Comparison of ENCODE assay signal across 8 cellular contexts in genomic region chr11:64251722-64251985, GRCh38. TPM values are rescaled to one million over a fixed set of nuclear protein-coding genes. Genes with fewer than 3 reads are reported as not detected.
DNase-seq lines count a peak whose midpoint lies in the region; ATAC-seq, FAIRE-seq and TF ChIP-seq lines count a peak whose summit lies in the region.
"Had no signal": no experiment of that assay in that cellular context is flagged by ENCODE, and none has a peak within 500 bp of the region (broad histone marks: within the 10 kb centered on the region; RNA-seq: fewer than 3 reads in every experiment).

No MANE protein-coding gene starts in this region.

- H3K9me3 Mint-ChIP-seq in stimulated activated effector memory CD8-positive, alpha-beta T cell treated with anti-CD3 and anti-CD28 coated beads, Interleukin-12 subunit alpha, Interleukin-12 subunit beta, amount 100 ng/mL, for 72 hours, result no peaks in the 10 kb centered on the region

- intact Hi-C loops in HCT116 (cut with micrococcal nuclease), result loop anchor here (2.0 kb wide), 1 partner anchor 53 kb away; the partner anchor contains the start of gene ESRRA

- peak overlapping the region; percentile 95 for H3K4me2 ChIP-seq in HCT116 (ENCODE audit: low read length)

- H3K9me2 ChIP-seq in HCT116 (ENCODE audit: insufficient read depth), result no peaks in the 10 kb centered on the region

- peak overlapping the region; percentile 86 for H3K27ac Mint-ChIP-seq in stimulated activated effector memory CD8-positive, alpha-beta T cell treated with anti-CD3 and anti-CD28 coated beads, Interleukin-12 subunit alpha, Interleukin-12 subunit beta, amount 100 ng/mL, for 72 hours

- RAD21 ChIA-PET in HCT116 (lab: Charles Lee; ENCODE audit: low non-redundant PET in 1 of 2, low total read pairs in 2 of 2, uncharacterized antibody in 2 of 2, unreplicated experiment in 2 of 2), result interaction anchor here in 1 of 2 experiments (1.3 kb wide), 1 partner anchor 47 kb away, joined by 4 read pairs; no protein-coding TSS in a partner anchor

- no peak overlapping the region for H2AFZ ChIP-seq in HCT116 (ENCODE audit: low read depth, low read length, poor library complexity, severe bottlenecking)

- TF ChIP-seq RAD21 in HCT116 (IDR thresholded peaks at IDR 0.05; ENCODE audit: low read depth), result no peak

- FAIRE-seq in frontal cortex (lab: Jason Lieb, UNC), result no peak

- H4K20me1 ChIP-seq in HCT116 (ENCODE audit: insufficient read depth), result no peaks in the 10 kb centered on the region

- POLR2A ChIA-PET in HCT116 (lab: Charles Lee), result interaction anchor here (0.9 to 1.9 kb wide), 3 partner anchors 17 to 66 kb away, joined by 3 to 10 read pairs (median 7); partner anchors contain the start of genes PRDX5 and TRMT112

- CTCF ChIA-PET in HCT116 (lab: Charles Lee), result interaction anchor here (1.1 to 1.5 kb wide), 4 partner anchors 18 to 105 kb away, joined by 3 to 11 read pairs (median 4); partner anchors contain the start of genes NUDT22 and TRPT1

- H3K4me3 Mint-ChIP-seq in stimulated activated effector memory CD8-positive, alpha-beta T cell treated with anti-CD3 and anti-CD28 coated beads, Interleukin-12 subunit alpha, Interleukin-12 subunit beta, amount 100 ng/mL, for 72 hours, result peak overlapping the region; percentile 94

- DNase-seq in HCT116 (ENCODE audit: low read depth, low spot score) (no peak), WERI-Rb-1 (no peak), frontal cortex (ENCODE audit: low spot score in 2 of 2) (no peak)
- DNase-seq in stimulated activated effector memory CD8-positive, alpha-beta T cell treated with anti-CD3 and anti-CD28 coated beads, Interleukin-12 subunit alpha, Interleukin-12 subunit beta, amount 100 ng/mL, for 72 hours (ENCODE audit: low spot score in 2 of 2), result no peak
- no peak for DNase-seq in effector CD8-positive, alpha-beta T cell (lab: John Stamatoyannopoulos, UW)
- DNase-seq: NCI-H2081 treated with DMSO at 0.1 percent for 48 hours had no signal

- TF ChIP-seq CTCF in HCT116 (IDR thresholded peaks at IDR 0.05 in 2 of 3, conservative IDR thresholded peaks at IDR 0.05 in 1 of 3; ENCODE audit: borderline replicate concordance in 1 of 3, insufficient read depth in 1 of 3, low read depth in 2 of 3, low read length in 2 of 3) (no peak), WERI-Rb-1 (IDR thresholded peaks at IDR 0.05; ENCODE audit: low read depth, low read length) (no peak)

- TF ChIP-seq POLR2A in HCT116 (IDR thresholded peaks at IDR 0.05; ENCODE audit: borderline replicate concordance, extremely low read depth, insufficient read depth, insufficient read length), result no peak

- H3K79me2 ChIP-seq in HCT116 (ENCODE audit: insufficient read depth, low read length), result peaks cover 35% of the 10 kb centered on the region

- H3K27ac ChIP-seq in HCT116 (ENCODE audit: low read depth, low read length) (peak overlapping the region; percentile 89), WERI-Rb-1 (peak overlapping the region; percentile 38; the same call in 1 of the 2 replicates)

- H3K4me3 ChIP-seq in HCT116 (replicated peaks in 1 of 2; ENCODE audit: low read depth in 1 of 2, low read length in 2 of 2) (peak overlapping the region; percentile 96 to 98), WERI-Rb-1 (ENCODE audit: low read depth, low read length) (peak overlapping the region; percentile 78), iPS-11a (ENCODE audit: low read depth, low read length) (peak overlapping the region; percentile 85)

- ATAC-seq in HCT116 (peak; percentile 19; the same call in 1 of the 2 replicates), GM19452 (IDR thresholded peaks at IDR 0.05; ENCODE audit: unreplicated experiment) (no peak)
- ATAC-seq in stimulated activated effector memory CD8-positive, alpha-beta T cell treated with anti-CD3 and anti-CD28 coated beads, Interleukin-12 subunit alpha, Interleukin-12 subunit beta, amount 100 ng/mL, for 72 hours, result no peak

- H3K36me3 Mint-ChIP-seq in stimulated activated effector memory CD8-positive, alpha-beta T cell treated with anti-CD3 and anti-CD28 coated beads, Interleukin-12 subunit alpha, Interleukin-12 subunit beta, amount 100 ng/mL, for 72 hours, result peaks cover 19% of the 10 kb centered on the region

- H3K4me1 ChIP-seq in HCT116 (ENCODE audit: control insufficient read depth in 1 of 2, insufficient read depth in 2 of 2, low read length in 2 of 2), result peaks cover 27 to 66% of the 10 kb centered on the region in 2 experiments

- H3K36me3 ChIP-seq in HCT116 (ENCODE audit: control insufficient read depth in 1 of 2, insufficient read depth in 2 of 2, low read length in 2 of 2) (peaks cover 8 to 25% of the 10 kb centered on the region in 2 experiments; a peak in 3 of 4 replicates), WERI-Rb-1 (peaks cover 20% of the 10 kb centered on the region)

- no TSS peak for BruUV-seq in HCT116 (replicated peaks; lab: Mats Ljungman, UMichigan)

- peak overlapping the region; percentile 97 for H3K9ac ChIP-seq in HCT116 (ENCODE audit: low read length)

- H3K4me1 Mint-ChIP-seq in stimulated activated effector memory CD8-positive, alpha-beta T cell treated with anti-CD3 and anti-CD28 coated beads, Interleukin-12 subunit alpha, Interleukin-12 subunit beta, amount 100 ng/mL, for 72 hours, result peaks cover 33% of the 10 kb centered on the region

- H3K27me3 ChIP-seq in HCT116 (ENCODE audit: insufficient read depth, low read length) (no peaks in the 10 kb centered on the region), WERI-Rb-1 (ENCODE audit: insufficient read depth, low read depth, severe bottlenecking) (no peaks in the 10 kb centered on the region)

- H3K9me3 ChIP-seq in HCT116 (ENCODE audit: control insufficient read depth in 1 of 2, insufficient read depth in 1 of 2, low read depth in 1 of 2, low read length in 2 of 2) (no peaks in the 10 kb centered on the region), WERI-Rb-1 (ENCODE audit: severe bottlenecking) (no peaks in the 10 kb centered on the region)

TF ChIP-seq in HCT116, 20 proteins besides CTCF, POLR2A, EP300 and RAD21:
- TF ChIP-seq YY1 (IDR thresholded peaks at IDR 0.05; ENCODE audit: extremely low read depth, insufficient replicate concordance, low read depth, low read length), result no peak
- TF ChIP-seq ZFX (IDR thresholded peaks at IDR 0.05), result no peak
- TF ChIP-seq FOSL1 (IDR thresholded peaks at IDR 0.05; ENCODE audit: low read depth), result no peak
- TF ChIP-seq ATF3 (IDR thresholded peaks at IDR 0.05), result no peak
- no peak for TF ChIP-seq SRF (IDR thresholded peaks at IDR 0.05; ENCODE audit: low read depth)
- no peak for TF ChIP-seq ZBTB33 (IDR thresholded peaks at IDR 0.05; ENCODE audit: extremely low read depth, insufficient replicate concordance, low read length)
- no peak for TF ChIP-seq CEBPB (IDR thresholded peaks at IDR 0.05; ENCODE audit: low read depth)
- no peak for TF ChIP-seq POLR2AphosphoS5 (IDR thresholded peaks at IDR 0.05; ENCODE audit: low read depth, low read length)

RNA-seq across cellular contexts. Expression of gene PLCB3, which starts 0.3 kb away (rescaled TPM):
- 106 TPM for total RNA-seq in HCT116 (2021; ENCODE audit: unreplicated experiment)
- polyA plus RNA-seq in HCT116 (2012), result 74.1 and 79.0 TPM in 2 replicates
- 4.9 TPM for total RNA-seq in frontal cortex

RNA-seq across cellular contexts. Expression of gene PPP1R14B, which starts 4.9 kb away (rescaled TPM):
- total RNA-seq in HCT116 (2021; ENCODE audit: unreplicated experiment), result 332 TPM
- 232 and 272 TPM in 2 replicates for polyA plus RNA-seq in HCT116 (2012)
- 102 TPM for total RNA-seq in frontal cortex

RNA-seq across cellular contexts. Expression of gene FKBP2, which starts 10.8 kb away (rescaled TPM):
- total RNA-seq in HCT116 (2021; ENCODE audit: unreplicated experiment), result 69.2 TPM
- 140 and 147 TPM in 2 replicates for polyA plus RNA-seq in HCT116 (2012)
- 26.1 TPM for total RNA-seq in frontal cortex

RNA-seq across cellular contexts. Expression of gene VEGFB, which starts 17.3 kb away (rescaled TPM):
- total RNA-seq in HCT116 (2021; ENCODE audit: unreplicated experiment) (47.5 TPM), frontal cortex (17.9 TPM)
- 30.4 and 37.7 TPM in 2 replicates for polyA plus RNA-seq in HCT116 (2012)

RNA-seq across cellular contexts. Expression of gene DNAJC4, which starts 21.3 kb away (rescaled TPM):
- total RNA-seq in HCT116 (2021; ENCODE audit: unreplicated experiment) (25.8 TPM), frontal cortex (9.8 TPM)
- 31.7 and 34.5 TPM in 2 replicates for polyA plus RNA-seq in HCT116 (2012)

Comparison
In these comparisons a context has a peak if more than half of its experiments do, and no peak if none do; other contexts are left out.
1. RNA of gene PLCB3, which starts 0.3 kb away (total RNA-seq): 106 TPM in HCT116 (single experiment); 4.9 TPM in frontal cortex (single experiment); every median in the first group is over 10 times any median in the second.
2. Peak in every context shown above with its lines, with median percentiles within 50 percentile points of each other: H3K4me3 ChIP-seq.